In genomic region chr20:1184638-1185315, GRCh38 we compare ENCODE assay signal across 9 cellular contexts. TPM values are rescaled to one million over a fixed set of nuclear protein-coding genes. Genes with fewer than 3 reads are reported as not detected.
DNase-seq lines count a peak whose midpoint lies in the region; ATAC-seq and TF ChIP-seq lines count a peak whose summit lies in the region.
"Had no signal": no experiment of that assay in that cellular context is flagged by ENCODE, and none has a peak within 500 bp of the region (broad histone marks: within the 10 kb centered on the region; RNA-seq: fewer than 3 reads in every experiment).

TSS of gene TMEM74B (minus strand) at chr20:1184981. CDS start at chr20:1183801, 1,180 bp downstream.

- H3K27ac ChIP-seq in right cardiac atrium (ENCODE audit: low read length), result no peak within 1 kb of the TSS
- H3K27ac ChIP-seq: C4-2B had no signal

- H3K9me3 ChIP-seq in right cardiac atrium (ENCODE audit: control insufficient read depth, low read length), result no peaks in the 10 kb centered on the region

- POLR2A ChIA-PET in activated CD8-positive, alpha-beta T cell treated with anti-CD3 and anti-CD28 coated beads for 36 hours (lab: Charles Lee), result interaction anchor here (1.2 to 1.7 kb wide), 2 partner anchors 60 to 74 kb away, joined by 3 to 4 read pairs; no protein-coding TSS in a partner anchor

- peak within 1 kb of the TSS; percentile 66 for H3K4me3 Mint-ChIP-seq in activated CD8-positive, alpha-beta T cell treated with anti-CD3 and anti-CD28 coated beads for 36 hours
- peak within 1 kb of the TSS; percentile 53 for H3K4me3 Mint-ChIP-seq in stimulated activated memory B cell treated with anti-CD40 and anti-IgM and Interleukin-4, amounts not matched to agents 10 μg/mL and 1 μg/mL and 100 μg/mL, for 72 hours

- peaks cover 26% of the 10 kb centered on the region for H3K27me3 Mint-ChIP-seq in activated CD8-positive, alpha-beta T cell treated with anti-CD3 and anti-CD28 coated beads for 36 hours
- peaks cover 18% of the 10 kb centered on the region for H3K27me3 Mint-ChIP-seq in stimulated activated memory B cell treated with anti-CD40 and anti-IgM and Interleukin-4, amounts not matched to agents 10 μg/mL and 1 μg/mL and 100 μg/mL, for 72 hours

- peak; percentile 24 for ATAC-seq in activated CD8-positive, alpha-beta T cell treated with anti-CD3 and anti-CD28 coated beads for 36 hours
- ATAC-seq in right cardiac atrium (peak; percentile 27 to 33), GM19455 (IDR thresholded peaks at IDR 0.05; ENCODE audit: unreplicated experiment) (no peak), HG03521 (IDR thresholded peaks at IDR 0.05; ENCODE audit: unreplicated experiment) (no peak)
- ATAC-seq in stimulated activated memory B cell treated with anti-CD40 and anti-IgM and Interleukin-4, amounts not matched to agents 10 μg/mL and 1 μg/mL and 100 μg/mL, for 72 hours, result peak; percentile 29

- no peak within 1 kb of the TSS for H3K27ac Mint-ChIP-seq in activated CD8-positive, alpha-beta T cell treated with anti-CD3 and anti-CD28 coated beads for 36 hours
- no peak within 1 kb of the TSS for H3K27ac Mint-ChIP-seq in stimulated activated memory B cell treated with anti-CD40 and anti-IgM and Interleukin-4, amounts not matched to agents 10 μg/mL and 1 μg/mL and 100 μg/mL, for 72 hours

- H3K9me3 Mint-ChIP-seq in activated CD8-positive, alpha-beta T cell treated with anti-CD3 and anti-CD28 coated beads for 36 hours, result no peaks in the 10 kb centered on the region
- H3K9me3 Mint-ChIP-seq in stimulated activated memory B cell treated with anti-CD40 and anti-IgM and Interleukin-4, amounts not matched to agents 10 μg/mL and 1 μg/mL and 100 μg/mL, for 72 hours, result no peaks in the 10 kb centered on the region

- peak within 1 kb of the TSS; percentile 80 for H3K4me3 ChIP-seq in right cardiac atrium (ENCODE audit: low read length)

- H3K4me1 Mint-ChIP-seq in activated CD8-positive, alpha-beta T cell treated with anti-CD3 and anti-CD28 coated beads for 36 hours (ENCODE audit: low read depth), result peaks cover 2% of the 10 kb centered on the region
- peaks cover 11% of the 10 kb centered on the region for H3K4me1 Mint-ChIP-seq in stimulated activated memory B cell treated with anti-CD40 and anti-IgM and Interleukin-4, amounts not matched to agents 10 μg/mL and 1 μg/mL and 100 μg/mL, for 72 hours

- 1% methylated on average over 76 of the region's 76 CpGs for WGBS in right cardiac atrium

- no peak for TF ChIP-seq CTCF in activated CD8-positive, alpha-beta T cell treated with anti-CD3 and anti-CD28 coated beads for 36 hours (IDR thresholded peaks at IDR 0.05)

- DNase-seq in NCI-H146 (lab: John Stamatoyannopoulos, UW), result peak; percentile 44
- no peak for DNase-seq in NCI-H146 treated with DMSO at 0.1 percent for 48 hours (lab: John Stamatoyannopoulos, UW; ENCODE audit: unreplicated experiment)
- DNase-seq in activated CD8-positive, alpha-beta T cell treated with anti-CD3 and anti-CD28 coated beads for 36 hours, result no peak
- peak in 1 of 3 donors; percentile 53 for DNase-seq in right cardiac atrium
- DNase-seq in activated effector memory CD4-positive, alpha-beta T cell treated with Interleukin-2 at 50 U/mL for 16 hours, result no peak

- H3K27me3 ChIP-seq in right cardiac atrium (ENCODE audit: control insufficient read depth, insufficient read depth), result no peaks in the 10 kb centered on the region

- H3K36me3 Mint-ChIP-seq in activated CD8-positive, alpha-beta T cell treated with anti-CD3 and anti-CD28 coated beads for 36 hours (ENCODE audit: low read depth), result no peaks in the 10 kb centered on the region
- H3K36me3 Mint-ChIP-seq in stimulated activated memory B cell treated with anti-CD40 and anti-IgM and Interleukin-4, amounts not matched to agents 10 μg/mL and 1 μg/mL and 100 μg/mL, for 72 hours, result no peaks in the 10 kb centered on the region

- no peaks in the 10 kb centered on the region for H3K4me1 ChIP-seq in right cardiac atrium (ENCODE audit: control insufficient read depth, insufficient read depth, low read length)

- CTCF ChIA-PET in activated CD8-positive, alpha-beta T cell treated with anti-CD3 and anti-CD28 coated beads for 36 hours (lab: Charles Lee), result interaction anchor here (0.9 kb wide), 2 partner anchors 11 to 376 kb away, joined by 3 to 4 read pairs; no protein-coding TSS in a partner anchor

- intact Hi-C loops in activated CD8-positive, alpha-beta T cell treated with anti-CD3 and anti-CD28 coated beads for 36 hours (cut with micrococcal nuclease), result no loop called here
- intact Hi-C loops in right cardiac atrium (cut with DNase I), result no loop called here

RNA-seq across cellular contexts. Expression of gene TMEM74B, which starts in this region (rescaled TPM):
- 1 to 10 TPM; 1.8 to 2.2 TPM for total RNA-seq in activated CD8-positive, alpha-beta T cell treated with anti-CD3 and anti-CD28 coated beads for 36 hours
- 1 to 10 TPM; 4.0 to 7.2 (median 4.7) TPM for total RNA-seq in right cardiac atrium
- 7.8 TPM for polyA plus RNA-seq in right cardiac atrium

Comparison
In these comparisons a context has a peak if more than half of its experiments do, and no peak if none do; other contexts are left out.
1. ATAC-seq: peak in activated CD8-positive, alpha-beta T cell treated with anti-CD3 and anti-CD28 coated beads for 36 hours (single experiment), right cardiac atrium (2 of 2) and stimulated activated memory B cell treated with anti-CD40 and anti-IgM and Interleukin-4, amounts not matched to agents 10 μg/mL and 1 μg/mL and 100 μg/mL, for 72 hours (single experiment); none in GM19455 (single experiment) and HG03521 (single experiment).